ENCODE assay signal across 1 cellular context in genomic region chr2:239385096-239386000, GRCh38.
TF ChIP-seq lines count a peak whose summit lies in the region.

No MANE protein-coding gene starts in this region.

TF ChIP-seq in GM23338, 12 proteins besides CTCF, POLR2A, EP300 and RAD21 (continued from another document):
- TF ChIP-seq ZNF462 (CRISPR knock-in tag; IDR thresholded peaks at IDR 0.05): no peak
- no peak for TF ChIP-seq EZH2 (IDR thresholded peaks at IDR 0.05; ENCODE audit: low read depth, unreplicated experiment)
- no peak for TF ChIP-seq JUNB (IDR thresholded peaks at IDR 0.05; ENCODE audit: unreplicated experiment)
- no peak for TF ChIP-seq NANOG (IDR thresholded peaks at IDR 0.05; ENCODE audit: borderline replicate concordance)
- no peak for TF ChIP-seq REST (IDR thresholded peaks at IDR 0.05; ENCODE audit: unreplicated experiment)
- no peak for TF ChIP-seq ETS1 (IDR thresholded peaks at IDR 0.05)
- no peak for TF ChIP-seq POLR2AphosphoS5 (IDR thresholded peaks at IDR 0.05; ENCODE audit: low read depth)
- TF ChIP-seq EZH2phosphoT487 (IDR thresholded peaks at IDR 0.05; ENCODE audit: unreplicated experiment): no peak
- TF ChIP-seq ZNF114 (CRISPR knock-in tag; IDR thresholded peaks at IDR 0.05): no peak
- TF ChIP-seq STAT1 (IDR thresholded peaks at IDR 0.05; ENCODE audit: unreplicated experiment): no peak
- no peak for TF ChIP-seq ZNF331 (CRISPR knock-in tag; IDR thresholded peaks at IDR 0.05; ENCODE audit: low read depth)
